In the genomic region with DNA sequence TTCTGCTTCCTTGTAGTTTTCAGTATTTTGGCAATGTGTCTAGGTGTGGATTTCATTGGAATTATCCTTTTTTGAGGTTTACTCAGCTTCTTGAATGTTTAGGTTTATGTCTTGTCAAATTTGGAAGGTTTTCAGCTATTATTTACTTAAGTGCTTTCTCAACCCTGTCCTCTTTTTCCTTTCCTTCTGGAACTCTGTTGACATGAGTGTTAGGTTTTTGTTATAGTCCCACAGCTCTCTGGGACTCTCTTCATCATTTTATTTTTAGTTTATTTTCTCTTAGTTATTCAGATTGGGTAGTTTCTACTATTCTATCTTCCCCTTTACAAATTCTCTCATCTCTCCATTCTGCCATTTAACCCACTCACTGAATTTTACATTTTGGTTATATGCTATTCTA, we compare ENCODE assay signal across 11 cellular contexts.
"Had no signal": no experiment of that assay in that cellular context is flagged by ENCODE, and none has a peak within 500 bp of the region (broad histone marks: within the 10 kb centered on the region; RNA-seq: fewer than 3 reads in every experiment).

No MANE protein-coding gene starts in this region.

- H3K27ac Mint-ChIP-seq: activated CD4-positive, alpha-beta T cell treated with anti-CD3 and anti-CD28 coated beads, Interleukin-2, amount 10 ng/mL, durations not matched to agents 24 days and 14 days; activated naive CD4-positive, alpha-beta T cell treated with anti-CD3 and anti-CD28 coated beads for 36 hours; nephron progenitor cell had no signal

- H3K27me3 Mint-ChIP-seq: activated CD4-positive, alpha-beta T cell treated with anti-CD3 and anti-CD28 coated beads, Interleukin-2, amount 10 ng/mL, durations not matched to agents 24 days and 14 days had no signal

- DNase-seq: activated CD4-positive, alpha-beta T cell treated with anti-CD3 and anti-CD28 coated beads, Interleukin-2, amount 10 ng/mL, durations not matched to agents 24 days and 14 days; activated naive CD4-positive, alpha-beta T cell treated with anti-CD3 and anti-CD28 coated beads for 36 hours; foreskin melanocyte; nephron progenitor cell; nucleus accumbens; stimulated activated CD4-positive, alpha-beta T cell treated with anti-CD3 and anti-CD28 coated beads, Interleukin-12 subunit alpha, Interleukin-12 subunit beta, amount 100 ng/mL, for 4 hours; stimulated activated CD4-positive, alpha-beta T cell treated with anti-CD3 and anti-CD28 coated beads, Interleukin-1b, Interleukin-23, amount 100 ng/mL, for 48 hours; stimulated activated CD8-positive, alpha-beta memory T cell treated with anti-CD3 and anti-CD28 coated beads, Interleukin-4, amount 100 ng/mL, for 48 hours; stimulated activated naive CD4-positive, alpha-beta T cell treated with Interleukin-2 at 50 U/mL for 16 hours; T-helper 9 cell; thyroid gland had no signal

- H3K4me3 Mint-ChIP-seq: activated CD4-positive, alpha-beta T cell treated with anti-CD3 and anti-CD28 coated beads, Interleukin-2, amount 10 ng/mL, durations not matched to agents 24 days and 14 days; activated naive CD4-positive, alpha-beta T cell treated with anti-CD3 and anti-CD28 coated beads for 36 hours; nephron progenitor cell had no signal

- H3K9me3 Mint-ChIP-seq: activated CD4-positive, alpha-beta T cell treated with anti-CD3 and anti-CD28 coated beads, Interleukin-2, amount 10 ng/mL, durations not matched to agents 24 days and 14 days; activated naive CD4-positive, alpha-beta T cell treated with anti-CD3 and anti-CD28 coated beads for 36 hours; nephron progenitor cell had no signal

- H3K4me1 Mint-ChIP-seq: nephron progenitor cell had no signal
